Comparison of ENCODE assay signal across 9 cellular contexts in the genomic region with DNA sequence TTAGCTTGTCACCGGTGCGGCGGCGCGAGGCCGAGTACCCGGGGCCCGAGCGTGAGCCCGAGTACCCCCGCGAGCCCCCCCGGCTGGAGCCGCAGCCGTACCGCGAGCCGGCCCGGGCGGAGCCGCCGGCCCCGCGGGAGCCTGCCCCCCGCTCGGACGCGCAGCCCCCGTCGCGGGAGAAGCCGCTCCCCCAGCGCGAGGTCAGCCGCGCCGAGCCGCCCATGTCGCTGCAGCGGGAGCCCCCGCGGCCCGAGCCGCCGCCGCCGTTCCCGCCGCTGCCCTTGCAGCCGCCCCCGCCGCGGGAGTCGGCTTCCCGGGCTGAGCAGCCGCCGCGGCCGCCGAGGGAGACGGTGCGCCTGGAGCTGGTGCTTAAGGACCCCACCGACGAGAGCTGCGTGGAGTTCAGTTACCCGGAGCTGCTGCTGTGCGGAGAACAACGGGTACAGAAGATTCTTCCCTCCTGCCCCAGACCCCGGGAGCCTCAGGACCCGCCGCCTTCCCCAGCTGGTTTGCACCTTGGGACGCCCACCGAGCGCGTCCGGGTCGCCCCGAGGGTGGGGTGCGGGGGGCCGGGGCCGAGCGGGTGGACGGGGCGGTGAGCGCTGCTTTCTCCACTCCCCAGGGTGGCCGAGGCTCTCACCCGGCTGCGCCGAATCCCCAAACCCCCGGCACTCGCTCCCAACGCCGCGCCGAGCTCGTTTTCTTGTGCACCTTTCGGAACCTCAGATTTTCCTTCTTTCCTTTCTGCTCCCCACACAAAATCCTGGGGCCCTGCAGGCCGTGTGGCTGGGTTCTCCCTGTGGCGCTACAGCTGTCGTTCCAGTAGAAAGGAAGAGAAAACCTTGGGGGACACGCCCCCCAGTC. TPM values are rescaled to one million over a fixed set of nuclear protein-coding genes. Genes with fewer than 3 reads are reported as not detected.
DNase-seq lines count a peak whose midpoint lies in the region; ATAC-seq, FAIRE-seq and TF ChIP-seq lines count a peak whose summit lies in the region.
"Had no signal": no experiment of that assay in that cellular context is flagged by ENCODE, and none has a peak within 500 bp of the region (broad histone marks: within the 10 kb centered on the region; RNA-seq: fewer than 3 reads in every experiment).

No MANE protein-coding gene starts in this region.

- no peaks in the 10 kb centered on the region for H4K20me1 ChIP-seq in HepG2 (ENCODE audit: insufficient read depth, low read length)

- H3K36me3 ChIP-seq in HUES48 (ENCODE audit: control insufficient read depth, insufficient read depth, low read length) (no peaks in the 10 kb centered on the region; the same call in 1 of the 2 replicates), HepG2 (replicated peaks in 1 of 2; ENCODE audit: control insufficient read depth in 1 of 2, insufficient read depth in 2 of 2, low read length in 2 of 2) (no peaks in the 10 kb centered on the region)

- H3K4me1 Mint-ChIP-seq in chondrocyte (ENCODE audit: low read depth) = peaks cover 34% of the 10 kb centered on the region

- 1% methylated on average over 22 of the region's 101 CpGs for WGBS in HepG2 (ENCODE audit: low lambda C conversion rate)

- peak overlapping the region; percentile 84 for H3K27ac ChIP-seq in HUES48 (ENCODE audit: low read depth, low read length)
- peak overlapping the region; percentile 89 for H3K27ac ChIP-seq in VCaP
- peak overlapping the region; percentile 82 for H3K27ac ChIP-seq in HepG2 (ENCODE audit: extremely low read length, insufficient read depth, low read length)

- H3K9me3 Mint-ChIP-seq in chondrocyte (ENCODE audit: low read depth) = no peaks in the 10 kb centered on the region

- H3K4me3 ChIP-seq in HUES48 (ENCODE audit: low read depth, low read length) (peak overlapping the region; percentile 97), HepG2 (replicated peaks in 1 of 3; ENCODE audit: insufficient read depth in 1 of 3, low read depth in 2 of 3, low read length in 3 of 3) (peak overlapping the region; percentile 79 to 98 (median 95))

- H3K9ac ChIP-seq in HUES48 (ENCODE audit: low read depth, low read length) (peak overlapping the region; percentile 92), HepG2 (ENCODE audit: insufficient read depth, low read depth, low read length) (peak overlapping the region; percentile 92)

- no peak for TF ChIP-seq RAD21 in HepG2 (CRISPR knock-in tag; IDR thresholded peaks at IDR 0.05)

- TF ChIP-seq CTCF in VCaP (conservative IDR thresholded peaks at IDR 0.05) = no peak
- no peak for TF ChIP-seq CTCF in chondrocyte (IDR thresholded peaks at IDR 0.05)
- TF ChIP-seq CTCF in HepG2 (CRISPR knock-in tag; IDR thresholded peaks at IDR 0.05) = no peak

- peaks cover 45% of the 10 kb centered on the region for H3K79me2 ChIP-seq in HepG2 (ENCODE audit: insufficient read depth, low read length)

- H3K4me2 ChIP-seq in HepG2 (ENCODE audit: low read depth, low read length) = peak overlapping the region; percentile 67

- no peak overlapping the region for H2AFZ ChIP-seq in HepG2 (ENCODE audit: low read length)

- H3K27me3 Mint-ChIP-seq in chondrocyte (ENCODE audit: low read depth) = no peaks in the 10 kb centered on the region

- CTCF ChIA-PET in HepG2 (lab: Yijun Ruan, JAX; ENCODE audit: low intra/inter-chr PET ratio, low total read pairs) = no interaction called here

- ATAC-seq in GM21423 (IDR thresholded peaks at IDR 0.05; ENCODE audit: unreplicated experiment) (peak; percentile 30), HepG2 (peak; percentile 35)

- in situ Hi-C loops in HepG2 (cut with HindIII; ENCODE audit: extremely low pct_ligation_motif_present, low pct_unique_long_range_greater_than_20kb) = no loop called here

- intact Hi-C loops in HepG2 (cut with micrococcal nuclease; ENCODE audit: unreplicated experiment) = loop anchor here (1.0 to 10.0 kb wide), 3 partner anchors 99 to 122 kb away; a partner anchor contains a TSS

- no peaks in the 10 kb centered on the region for H3K27me3 ChIP-seq in HUES48 (ENCODE audit: control insufficient read depth, insufficient read depth, low read length)
- no peaks in the 10 kb centered on the region for H3K27me3 ChIP-seq in HepG2 (ENCODE audit: control insufficient read depth in 1 of 2, insufficient read depth in 2 of 2, low read length in 2 of 2)

- H3K4me3 Mint-ChIP-seq in chondrocyte (ENCODE audit: unreplicated experiment) = peak overlapping the region; percentile 99

- TF ChIP-seq POLR2A in HepG2 (IDR thresholded peaks at IDR 0.05; ENCODE audit: insufficient read depth in 1 of 2, low read depth in 2 of 2, low read length in 2 of 2) = no peak

- no peaks in the 10 kb centered on the region; the same call in 1 of the 2 replicates for H3K9me3 ChIP-seq in HUES48 (ENCODE audit: control insufficient read depth, insufficient read depth, low read length)
- no peaks in the 10 kb centered on the region for H3K9me3 ChIP-seq in HepG2 (ENCODE audit: low read length)

- BruUV-seq in HepG2 (replicated peaks; lab: Mats Ljungman, UMichigan) = TSS peak; percentile 59

- H3K27ac Mint-ChIP-seq in chondrocyte (ENCODE audit: unreplicated experiment) = peak overlapping the region; percentile 79

- peaks cover 3% of the 10 kb centered on the region for H3K36me3 Mint-ChIP-seq in chondrocyte (ENCODE audit: low read depth)

- TF ChIP-seq EP300 in HepG2 (IDR thresholded peaks at IDR 0.05; ENCODE audit: low read depth in 2 of 2, low read length in 2 of 2) (no peak), HepG2 (CRISPR knock-in tag; IDR thresholded peaks at IDR 0.05; ENCODE audit: borderline replicate concordance) (no peak)

- peaks cover 16% of the 10 kb centered on the region for H3K4me1 ChIP-seq in HUES48 (ENCODE audit: control insufficient read depth, insufficient read depth, low read length)
- peaks cover 25% of the 10 kb centered on the region for H3K4me1 ChIP-seq in HepG2 (ENCODE audit: insufficient read depth, low read length)

- DNase-seq in Daoy (ENCODE audit: low read depth) (peak; percentile 30), chondrocyte (ENCODE audit: low spot score) (no peak), HepG2 (ENCODE audit: low spot score) (peak; percentile 58), middle frontal gyrus (ENCODE audit: extremely low spot score, low spot score) (no peak)
- DNase-seq in stimulated activated CD4-positive, alpha-beta T cell treated with anti-CD3 and anti-CD28 coated beads, TNF-alpha, amount 100 ng/mL, for 24 hours (ENCODE audit: low read depth in 3 of 3) = peak in 2 of 3 experiments; percentile 3 to 9

- POLR2A ChIA-PET in HepG2 (lab: Yijun Ruan, JAX) = interaction anchor here (1.0 to 3.3 kb wide), 4 partner anchors 98 to 157 kb away, joined by 3 to 10 read pairs (median 6); a partner anchor contains a TSS

- no peak for FAIRE-seq in HepG2 (lab: Jason Lieb, UNC)
- FAIRE-seq: colon had no signal

TF ChIP-seq in HepG2, 621 proteins besides CTCF, POLR2A, EP300 and RAD21 (continues in another document):
- TF ChIP-seq YEATS4 (CRISPR knock-in tag; IDR thresholded peaks at IDR 0.05; ENCODE audit: borderline replicate concordance) (0 out of 2 replicates have a peak, but pooled peaks have one; percentile 34), ELF1 (CRISPR knock-in tag; IDR thresholded peaks at IDR 0.05) (0 out of 2 replicates have a peak, but pooled peaks have one; percentile 49)

RNA-seq across cellular contexts. Expression of a gene that starts 0.7 kb away (rescaled TPM):
- total RNA-seq in Daoy (2014; rRNA removed; shearing (Covaris generic)) = 2.1 and 2.9 TPM in 2 replicates
- total RNA-seq in chondrocyte = 13.5 to 20.4 TPM (median 15.7 TPM) in 3 replicates
- 5.6 and 8.0 TPM in 2 replicates for total RNA-seq in HepG2 (2016; rRNA removed; fragmentation: Illumina TruSeq; extraction: Trizol)
- total RNA-seq in HepG2 (2016; cell fraction: cytosol; rRNA removed; fragmentation: Illumina TruSeq; extraction: Trizol; ENCODE audit: low read depth) = 11.1 and 12.3 TPM in 2 replicates
- total RNA-seq in HepG2 (2016; cell fraction: insoluble cytoplasmic fraction; rRNA removed; fragmentation: Illumina TruSeq; extraction: Trizol) = 4.9 and 8.3 TPM in 2 replicates
- total RNA-seq in HepG2 (2016; cell fraction: membrane; rRNA removed; fragmentation: Illumina TruSeq; extraction: Trizol) = 4.9 and 7.4 TPM in 2 replicates
- 11.1 and 11.4 TPM in 2 replicates for total RNA-seq in HepG2 (2016; cell fraction: nucleus; rRNA removed; fragmentation: Illumina TruSeq; extraction: Trizol)
- 4.2 and 5.7 TPM in 2 replicates for polyA plus RNA-seq in HepG2 (2011; rRNA removed)
- 1.5 and 2.2 TPM in 2 replicates for polyA plus RNA-seq in HepG2 (2011; cell fraction: cytosol; rRNA removed)
- 6.1 and 8.1 TPM in 2 replicates for polyA plus RNA-seq in HepG2 (2011; cell fraction: nucleus; rRNA removed)
- polyA plus RNA-seq in HepG2 (2012) = 3.4 and 4.9 TPM in 2 replicates
- 0.10 TPM in 2 replicates for polyA plus RNA-seq in HepG2 (2016; cell fraction: cytosol; fragmentation: Illumina TruSeq; extraction: Trizol; ENCODE audit: low read depth)
- polyA plus RNA-seq in HepG2 (2016; cell fraction: insoluble cytoplasmic fraction; fragmentation: Illumina TruSeq; extraction: Trizol; ENCODE audit: low read depth) = 3.8 and 3.9 TPM in 2 replicates
- polyA plus RNA-seq in HepG2 (2016; cell fraction: membrane; fragmentation: Illumina TruSeq; extraction: Trizol; ENCODE audit: low read depth) = 0.32 and 0.34 TPM in 2 replicates
- polyA plus RNA-seq in HepG2 (2016; cell fraction: nucleus; fragmentation: Illumina TruSeq; extraction: Trizol; ENCODE audit: insufficient read depth, low read depth) = 11.0 and 11.4 TPM in 2 replicates
- polyA minus RNA-seq in HepG2 (2011; rRNA and poly(A)+ RNA removed; ENCODE audit: low replicate concordance) = 7.1 and 9.9 TPM in 2 replicates
- polyA minus RNA-seq in HepG2 (2011; cell fraction: cytosol; rRNA and poly(A)+ RNA removed) = 7.1 and 7.7 TPM in 2 replicates
- 24.6 and 27.4 TPM in 2 replicates for polyA minus RNA-seq in HepG2 (2011; cell fraction: nucleus; rRNA and poly(A)+ RNA removed)

Comparison
In these comparisons a context has a peak if more than half of its experiments do, and no peak if none do; other contexts are left out.
1. DNase-seq: peak in Daoy (single experiment), HepG2 (single experiment) and stimulated activated CD4-positive, alpha-beta T cell treated with anti-CD3 and anti-CD28 coated beads, TNF-alpha, amount 100 ng/mL, for 24 hours (2 of 3); none in chondrocyte (single experiment) and middle frontal gyrus (single experiment).
2. Peak in every context shown above with its lines, with median percentiles within 50 percentile points of each other: H3K27ac ChIP-seq.